11 cellular contexts compared by ENCODE assay signal in the genomic region with DNA sequence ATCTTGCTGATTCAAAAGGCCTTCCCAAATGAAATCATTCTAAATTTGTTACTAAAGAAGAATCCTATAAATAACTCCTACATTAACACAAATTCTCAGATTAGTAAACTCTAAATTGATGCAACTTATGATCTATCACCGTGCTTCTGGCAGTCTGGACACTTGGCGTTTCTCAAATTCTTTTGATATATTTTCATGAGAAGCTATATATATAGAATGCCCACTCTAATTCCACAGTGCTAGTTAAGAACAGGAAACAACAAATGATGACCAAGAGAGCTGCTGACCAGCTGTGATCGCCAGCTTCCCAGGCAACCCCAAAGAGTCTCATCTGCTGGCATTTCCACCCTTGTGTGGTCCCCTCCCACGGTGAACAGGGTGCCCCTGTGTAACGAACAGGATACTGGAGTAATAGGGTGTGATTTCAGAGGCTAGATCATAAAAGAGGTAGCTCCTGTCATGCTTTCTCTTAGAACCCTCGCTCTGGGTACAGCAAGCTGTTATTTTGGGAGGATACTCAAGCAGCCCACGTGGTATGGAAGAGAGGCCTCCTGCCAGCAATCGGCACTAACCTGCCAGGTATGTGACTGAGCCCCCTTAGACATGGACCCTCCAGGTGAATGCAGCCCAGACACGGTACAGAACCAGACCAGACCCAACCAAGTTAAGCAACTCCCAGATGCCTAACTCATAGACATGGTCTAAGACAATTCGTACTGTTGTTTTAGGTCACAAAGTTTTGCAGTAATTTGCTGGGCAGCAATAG.
A peak's percentile ranks its signal among the peaks of the same experiment; 100 is the strongest.
DNase-seq lines count a peak whose midpoint lies in the region; ATAC-seq and TF ChIP-seq lines count a peak whose summit lies in the region.
"Had no signal": no experiment of that assay in that cellular context is flagged by ENCODE, and none has a peak within 500 bp of the region (broad histone marks: within the 10 kb centered on the region; RNA-seq: fewer than 3 reads in every experiment).

No MANE protein-coding gene starts in this region.

- H3K36me3 Mint-ChIP-seq in GM23338 (ENCODE audit: low read depth) (peaks cover 5% of the 10 kb centered on the region; the same call in 1 of the 3 replicates), T-helper 17 cell (ENCODE audit: low read depth) (peaks cover 3% of the 10 kb centered on the region)
- no peaks in the 10 kb centered on the region for H3K36me3 Mint-ChIP-seq in stimulated activated effector memory CD8-positive, alpha-beta T cell treated with anti-CD3 and anti-CD28 coated beads, Interleukin-12 subunit alpha, Interleukin-12 subunit beta, amount 100 ng/mL, for 72 hours

- no peaks in the 10 kb centered on the region for H3K9me3 ChIP-seq in T-helper 17 cell (ENCODE audit: control insufficient read depth, low read length, poor library complexity, severe bottlenecking)
- H3K9me3 ChIP-seq in OCI-LY7 (ENCODE audit: low read length) = no peaks in the 10 kb centered on the region
- H3K9me3 ChIP-seq: neutrophil had no signal

- H3K4me3 ChIP-seq in GM23338 (no peak overlapping the region), OCI-LY7 (ENCODE audit: low read depth, low read length, poor library complexity, severe bottlenecking) (no peak overlapping the region)

- H3K27me3 Mint-ChIP-seq in GM23338 (ENCODE audit: insufficient read depth, low read depth, poor library complexity) (no peaks in the 10 kb centered on the region), T-helper 17 cell (no peaks in the 10 kb centered on the region)

- no peaks in the 10 kb centered on the region for H3K27me3 ChIP-seq in GM23338 (ENCODE audit: insufficient read depth)
- H3K27me3 ChIP-seq: neutrophil had no signal

- CTCF ChIA-PET in OCI-LY7 (lab: Charles Lee; ENCODE audit: unreplicated experiment) = no interaction called here

- no peaks in the 10 kb centered on the region for H3K9me3 Mint-ChIP-seq in GM23338
- no peaks in the 10 kb centered on the region for H3K9me3 Mint-ChIP-seq in stimulated activated effector memory CD8-positive, alpha-beta T cell treated with anti-CD3 and anti-CD28 coated beads, Interleukin-12 subunit alpha, Interleukin-12 subunit beta, amount 100 ng/mL, for 72 hours

- H3F3A ChIP-seq in GM23338 (replicated peaks; ENCODE audit: low read depth) = no peaks in the 10 kb centered on the region

- DNase-seq in GM23338 (ENCODE audit: low spot score) = no peak
- DNase-seq in T-helper 17 cell = no peak
- peak; percentile 63 for DNase-seq in fibroblast of peridontal ligament (ENCODE audit: extremely low read depth)
- no peak for DNase-seq in stimulated activated effector memory CD8-positive, alpha-beta T cell treated with anti-CD3 and anti-CD28 coated beads, Interleukin-12 subunit alpha, Interleukin-12 subunit beta, amount 100 ng/mL, for 72 hours (ENCODE audit: low spot score in 2 of 2)
- no peak for DNase-seq in mesenteric fat pad (ENCODE audit: low spot score)
- DNase-seq in OCI-LY7 (ENCODE audit: low spot score) = no peak
- DNase-seq: NCI-H2227 treated with DMSO at 0.1 percent for 48 hours had no signal

- H3K4me1 Mint-ChIP-seq in GM23338 = peaks cover 32% of the 10 kb centered on the region
- H3K4me1 Mint-ChIP-seq in T-helper 17 cell = peaks cover 9% of the 10 kb centered on the region
- H3K4me1 Mint-ChIP-seq in stimulated activated effector memory CD8-positive, alpha-beta T cell treated with anti-CD3 and anti-CD28 coated beads, Interleukin-12 subunit alpha, Interleukin-12 subunit beta, amount 100 ng/mL, for 72 hours = peaks cover 27% of the 10 kb centered on the region

- TF ChIP-seq CTCF in GM23338 (conservative IDR thresholded peaks at IDR 0.05; ENCODE audit: low read depth in 2 of 2) = no peak
- TF ChIP-seq CTCF in OCI-LY7 (conservative IDR thresholded peaks at IDR 0.05; ENCODE audit: low read length) = no peak

- H3K4me1 ChIP-seq in GM23338 (ENCODE audit: insufficient read depth) (peaks cover 20% of the 10 kb centered on the region), OCI-LY7 (ENCODE audit: insufficient read depth, low read length, poor library complexity, severe bottlenecking) (no peaks in the 10 kb centered on the region)

- POLR2A ChIA-PET in OCI-LY7 (lab: Charles Lee) = no interaction called here

- no peaks in the 10 kb centered on the region for H3K9me2 ChIP-seq in GM23338 (ENCODE audit: insufficient read depth)
- H3K9me2 ChIP-seq in OCI-LY7 (ENCODE audit: insufficient read depth, low read length) = no peaks in the 10 kb centered on the region

- H3K27ac Mint-ChIP-seq in GM23338 (no peak overlapping the region), T-helper 17 cell (peak overlapping the region; percentile 3)
- H3K27ac Mint-ChIP-seq in stimulated activated effector memory CD8-positive, alpha-beta T cell treated with anti-CD3 and anti-CD28 coated beads, Interleukin-12 subunit alpha, Interleukin-12 subunit beta, amount 100 ng/mL, for 72 hours = peak overlapping the region; percentile 32

- H4K20me1 ChIP-seq in GM23338 (replicated peaks; ENCODE audit: insufficient read depth) (no peaks in the 10 kb centered on the region), OCI-LY7 (ENCODE audit: insufficient read depth, low read length) (no peaks in the 10 kb centered on the region)

- no peak overlapping the region for H3K4me2 ChIP-seq in GM23338
- H3K4me2 ChIP-seq in OCI-LY7 (ENCODE audit: low read length) = no peak overlapping the region

- no peak overlapping the region for H3K4me3 Mint-ChIP-seq in GM23338
- H3K4me3 Mint-ChIP-seq in T-helper 17 cell = no peak overlapping the region
- no peak overlapping the region for H3K4me3 Mint-ChIP-seq in stimulated activated effector memory CD8-positive, alpha-beta T cell treated with anti-CD3 and anti-CD28 coated beads, Interleukin-12 subunit alpha, Interleukin-12 subunit beta, amount 100 ng/mL, for 72 hours

- H3K79me2 ChIP-seq in GM23338 (replicated peaks; ENCODE audit: insufficient read depth) (no peaks in the 10 kb centered on the region), OCI-LY7 (ENCODE audit: insufficient read depth, low read depth, low read length) (no peaks in the 10 kb centered on the region)

- H2AFZ ChIP-seq in GM23338 (no peak overlapping the region), OCI-LY7 (ENCODE audit: low read length) (no peak overlapping the region)

- ATAC-seq in GM23338 (peak; percentile 19; the same call in 1 of the 3 replicates), T-helper 17 cell (no peak), GM18502 (IDR thresholded peaks at IDR 0.05; ENCODE audit: poor library complexity, unreplicated experiment) (no peak), GM21447 (IDR thresholded peaks at IDR 0.05; ENCODE audit: unreplicated experiment) (no peak)
- ATAC-seq in stimulated activated effector memory CD8-positive, alpha-beta T cell treated with anti-CD3 and anti-CD28 coated beads, Interleukin-12 subunit alpha, Interleukin-12 subunit beta, amount 100 ng/mL, for 72 hours = no peak
- ATAC-seq: left lobe of liver had no signal

- no TSS peak for BruUV-seq in OCI-LY7 (replicated peaks; lab: Mats Ljungman, UMichigan)

- intact Hi-C loops in OCI-LY7 (cut with micrococcal nuclease; ENCODE audit: unreplicated experiment) = no loop called here

- H3K27ac ChIP-seq in GM23338 (ENCODE audit: low read depth) = no peak overlapping the region
- no peak overlapping the region for H3K27ac ChIP-seq in OCI-LY7 (ENCODE audit: low read depth, low read length, poor library complexity, severe bottlenecking)
- H3K27ac ChIP-seq: neutrophil had no signal

- H3K36me3 ChIP-seq in GM23338 (ENCODE audit: insufficient read depth) (no peaks in the 10 kb centered on the region), OCI-LY7 (ENCODE audit: insufficient read depth, low read length) (no peaks in the 10 kb centered on the region)

TF ChIP-seq in GM23338, 12 proteins besides CTCF, POLR2A, EP300 and RAD21 (continues in another document):
- TF ChIP-seq, protein P1, sequence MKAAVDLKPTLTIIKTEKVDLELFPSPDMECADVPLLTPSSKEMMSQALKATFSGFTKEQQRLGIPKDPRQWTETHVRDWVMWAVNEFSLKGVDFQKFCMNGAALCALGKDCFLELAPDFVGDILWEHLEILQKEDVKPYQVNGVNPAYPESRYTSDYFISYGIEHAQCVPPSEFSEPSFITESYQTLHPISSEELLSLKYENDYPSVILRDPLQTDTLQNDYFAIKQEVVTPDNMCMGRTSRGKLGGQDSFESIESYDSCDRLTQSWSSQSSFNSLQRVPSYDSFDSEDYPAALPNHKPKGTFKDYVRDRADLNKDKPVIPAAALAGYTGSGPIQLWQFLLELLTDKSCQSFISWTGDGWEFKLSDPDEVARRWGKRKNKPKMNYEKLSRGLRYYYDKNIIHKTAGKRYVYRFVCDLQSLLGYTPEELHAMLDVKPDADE (IDR thresholded peaks at IDR 0.05) = no peak
- no peak for TF ChIP-seq NANOG (IDR thresholded peaks at IDR 0.05; ENCODE audit: borderline replicate concordance)
- no peak for TF ChIP-seq CREB1 (CRISPR knock-in tag; IDR thresholded peaks at IDR 0.05; ENCODE audit: low read depth)
- no peak for TF ChIP-seq STAT1 (IDR thresholded peaks at IDR 0.05; ENCODE audit: unreplicated experiment)
- TF ChIP-seq EZH2phosphoT487 (IDR thresholded peaks at IDR 0.05; ENCODE audit: unreplicated experiment) = no peak
- TF ChIP-seq POLR2AphosphoS5 (IDR thresholded peaks at IDR 0.05; ENCODE audit: low read depth) = no peak
